In genomic region chr9:8400378-8400777, GRCh38 we compare ENCODE assay signal across 11 cellular contexts.
"Had no signal": no experiment of that assay in that cellular context is flagged by ENCODE, and none has a peak within 500 bp of the region (broad histone marks: within the 10 kb centered on the region; RNA-seq: fewer than 3 reads in every experiment).

No MANE protein-coding gene starts in this region.

- ATAC-seq: GM23338, HCT116 had no signal

- H3K4me2 ChIP-seq: GM23338 had no signal

- FAIRE-seq: H1, H54 had no signal

- DNase-seq: GM23248, GOT3, H7, H9, HCEC 1CT, HFFc6 had no signal

- H3K9ac ChIP-seq: GM23248 had no signal

- H2AFZ ChIP-seq: GM23248, GM23338 had no signal

- H3K9me3 ChIP-seq: HAP-1 had no signal

- H3K36me3 ChIP-seq: HAP-1 had no signal

- H3K4me3 ChIP-seq: GM23248, GM23338, HAP-1 had no signal

- H3K27ac ChIP-seq: GM23248 had no signal
